Comparison of ENCODE assay signal across 1 cellular context in genomic region chr13:94677799-94678198, GRCh38.
TF ChIP-seq lines count a peak whose summit lies in the region.

No MANE protein-coding gene starts in this region.

TF ChIP-seq in GM23338, 12 proteins besides CTCF, POLR2A, EP300 and RAD21 (continued from another document):
- TF ChIP-seq ZNF462 (CRISPR knock-in tag; IDR thresholded peaks at IDR 0.05): no peak
- TF ChIP-seq ETS1 (IDR thresholded peaks at IDR 0.05): no peak
- TF ChIP-seq ZNF331 (CRISPR knock-in tag; IDR thresholded peaks at IDR 0.05; ENCODE audit: low read depth): no peak
TF ChIP-seq in GM23338: peak in this region for 0.
